17 cellular contexts compared by ENCODE assay signal in genomic region chrX:13305091-13305490, GRCh38. TPM values are rescaled to one million over a fixed set of nuclear protein-coding genes. Genes with fewer than 3 reads are reported as not detected.
DNase-seq lines count a peak whose midpoint lies in the region; ATAC-seq and TF ChIP-seq lines count a peak whose summit lies in the region.
"Had no signal": no experiment of that assay in that cellular context is flagged by ENCODE, and none has a peak within 500 bp of the region (broad histone marks: within the 10 kb centered on the region; RNA-seq: fewer than 3 reads in every experiment).

No MANE protein-coding gene starts in this region.

- H4K20me1 ChIP-seq in smooth muscle cell (ENCODE audit: low read depth): no peaks in the 10 kb centered on the region

- TF ChIP-seq CTCF in WERI-Rb-1 (IDR thresholded peaks at IDR 0.05; ENCODE audit: low read depth, low read length) (no peak), smooth muscle cell (IDR thresholded peaks at IDR 0.05; ENCODE audit: borderline replicate concordance, insufficient read depth, poor library complexity, severe bottlenecking) (no peak), thyroid gland (IDR thresholded peaks at IDR 0.05) (no peak)

- ATAC-seq in GM18907 (IDR thresholded peaks at IDR 0.05; ENCODE audit: unreplicated experiment): no peak

- H3K36me3 ChIP-seq in WERI-Rb-1 (no peaks in the 10 kb centered on the region), smooth muscle cell (ENCODE audit: low read depth) (no peaks in the 10 kb centered on the region), thyroid gland (no peaks in the 10 kb centered on the region)
- H3K36me3 ChIP-seq: SJCRH30 had no signal

- TF ChIP-seq POLR2A in thyroid gland (IDR thresholded peaks at IDR 0.05): no peak

- H3K4me1 ChIP-seq in smooth muscle cell (ENCODE audit: low read depth) (no peaks in the 10 kb centered on the region), thyroid gland (no peaks in the 10 kb centered on the region)
- H3K4me1 ChIP-seq: SJCRH30 had no signal

- no peak overlapping the region for H3K4me2 ChIP-seq in smooth muscle cell

- H3K9me3 ChIP-seq in WERI-Rb-1 (ENCODE audit: severe bottlenecking): peaks cover 3% of the 10 kb centered on the region
- H3K9me3 ChIP-seq in smooth muscle cell (replicated peaks; ENCODE audit: low read depth): no peaks in the 10 kb centered on the region
- H3K9me3 ChIP-seq in thyroid gland: no peaks in the 10 kb centered on the region

- DNase-seq in D341Med (ENCODE audit: low spot score) (peak; percentile 42), NCI-H2227 (lab: John Stamatoyannopoulos, UW; ENCODE audit: unreplicated experiment) (peak; percentile 34), WERI-Rb-1 (peak; percentile 38), smooth muscle cell (lab: John Stamatoyannopoulos, UW; ENCODE audit: unreplicated experiment) (no peak), ACHN (no peak), thyroid gland (no peak)
- DNase-seq: Calu3; CD4-positive, alpha-beta T cell; GM23248; HCEC 1CT; NCI-H1436 treated with DMSO at 0.1 percent for 48 hours; NCI-H2081; NCI-H510A treated with DMSO at 0.1 percent for 48 hours; OCI-M1; SJCRH30 had no signal

- H3K9ac ChIP-seq in smooth muscle cell (ENCODE audit: low read depth): no peak overlapping the region
- H3K9ac ChIP-seq: GM23248 had no signal

- H3F3A ChIP-seq in smooth muscle cell (ENCODE audit: low read depth): no peaks in the 10 kb centered on the region

- peak overlapping the region; percentile 78 for H3K27ac ChIP-seq in WERI-Rb-1
- peak overlapping the region; percentile 23 for H3K27ac ChIP-seq in smooth muscle cell (ENCODE audit: low read depth)
- no peak overlapping the region for H3K27ac ChIP-seq in thyroid gland
- H3K27ac ChIP-seq: GM23248, SJCRH30 had no signal

- in situ Hi-C loops in ACHN (cut with HindIII; ENCODE audit: low pct_ligation_motif_present, low pct_unique_long_range_greater_than_20kb, low sequenced_read_pairs): no loop called here

- no peaks in the 10 kb centered on the region for H3K79me2 ChIP-seq in smooth muscle cell (ENCODE audit: low read depth)

- intact Hi-C loops in thyroid gland (cut with DNase I): no loop called here

- peak overlapping the region; percentile 59 for H2AFZ ChIP-seq in smooth muscle cell (ENCODE audit: low read depth)
- H2AFZ ChIP-seq: GM23248 had no signal

- no peaks in the 10 kb centered on the region for H3K27me3 ChIP-seq in WERI-Rb-1 (ENCODE audit: insufficient read depth, low read depth, severe bottlenecking)
- no peaks in the 10 kb centered on the region for H3K27me3 ChIP-seq in smooth muscle cell (ENCODE audit: low read depth)
- H3K27me3 ChIP-seq in thyroid gland: peaks cover 5% of the 10 kb centered on the region
- H3K27me3 ChIP-seq: SJCRH30 had no signal

- H3K4me3 ChIP-seq in WERI-Rb-1 (ENCODE audit: low read depth, low read length): no peak overlapping the region
- no peak overlapping the region for H3K4me3 ChIP-seq in smooth muscle cell
- H3K4me3 ChIP-seq in thyroid gland (replicated peaks in 1 of 3): no peak overlapping the region
- H3K4me3 ChIP-seq: GM23248, SJCRH30 had no signal

- 37% methylated on average over 2 of the region's 2 CpGs for WGBS in smooth muscle cell (ENCODE audit: low lambda C conversion rate)
- WGBS in thyroid gland, 2 donors: 74 to 87% methylated on average over 2 of the region's 2 CpGs

RNA-seq across cellular contexts. Expression of gene ATXN3L, which starts 14.8 kb away (rescaled TPM):
- not detected in 2 replicates for total RNA-seq in smooth muscle cell
- not detected in 2 replicates for polyA plus RNA-seq in smooth muscle cell
- not detected for total RNA-seq in thyroid gland
- total RNA-seq: Calu3; CD4-positive, alpha-beta T cell; GM23248; RPMI7951; SJCRH30 had no signal
- polyA plus RNA-seq: GM23248 had no signal

Comparison
In these comparisons a context has a peak if more than half of its experiments do, and no peak if none do; other contexts are left out.
1. DNase-seq: peak in D341Med (single experiment), NCI-H2227 (single experiment) and WERI-Rb-1 (single experiment); none in smooth muscle cell (single experiment), ACHN (single experiment) and thyroid gland (0 of 2).
2. H3K27ac ChIP-seq: peak in WERI-Rb-1 (single experiment) and smooth muscle cell (single experiment); none in thyroid gland (0 of 3).